8 cellular contexts compared by ENCODE assay signal in genomic region chr1:67686272-67687197, GRCh38. TPM values are rescaled to one million over a fixed set of nuclear protein-coding genes. Genes with fewer than 3 reads are reported as not detected.
A peak's percentile ranks its signal among the peaks of the same experiment; 100 is the strongest.
DNase-seq lines count a peak whose midpoint lies in the region; ATAC-seq and TF ChIP-seq lines count a peak whose summit lies in the region.

No MANE protein-coding gene starts in this region.

- no peaks in the 10 kb centered on the region for H3K27me3 ChIP-seq in BE2C

- ATAC-seq in GM19043 (IDR thresholded peaks at IDR 0.05; ENCODE audit: low read depth, unreplicated experiment): peak; percentile 21
- ATAC-seq in HG03378 (IDR thresholded peaks at IDR 0.05; ENCODE audit: unreplicated experiment): peak; percentile 35
- peak; percentile 42 for ATAC-seq in left lobe of liver

- peaks cover 9% of the 10 kb centered on the region; the same call in 1 of the 2 replicates for H3K4me1 ChIP-seq in BE2C

- TF ChIP-seq CTCF in BE2C (IDR thresholded peaks at IDR 0.05; ENCODE audit: low read depth, low read length): peak; percentile 6; the same call in 1 of the 2 replicates

- DNase-seq in BE2C (peak; percentile 75), NCI-H510A treated with DMSO at 0.1 percent for 48 hours (lab: John Stamatoyannopoulos, UW) (peak; percentile 84), dedifferentiated amniotic fluid mesenchymal stem cell (ENCODE audit: extremely low spot score) (peak; percentile 94), left lobe of liver (ENCODE audit: low spot score) (peak; percentile 82)
- DNase-seq in activated CD4-positive, alpha-beta T cell treated with anti-CD3 and anti-CD28 coated beads for 48 hours: peak; percentile 69
- peak; percentile 36 to 41 for DNase-seq in stimulated activated CD4-positive, alpha-beta T cell treated with anti-CD3 and anti-CD28 coated beads, Interleukin-2, amount 100 ng/mL, for 48 hours

- peaks cover 6% of the 10 kb centered on the region; the same call in 1 of the 2 replicates for H3K36me3 ChIP-seq in BE2C

- H3K4me3 ChIP-seq in BE2C (ENCODE audit: low read depth, low read length): peak overlapping the region; percentile 84

- H3K9me3 ChIP-seq in BE2C: no peaks in the 10 kb centered on the region

RNA-seq across cellular contexts. Expression of gene GADD45A, which starts 1.5 kb away (rescaled TPM):
- 64.4 TPM for polyA plus RNA-seq in BE2C (2012; ENCODE audit: insufficient read depth, insufficient read length, low read depth)
- total RNA-seq in left lobe of liver: 58.6 TPM

Comparison
In these comparisons a context has a peak if more than half of its experiments do, and no peak if none do; other contexts are left out.
1. Peak in every context shown above with its lines: DNase-seq, ATAC-seq and H3K4me3 ChIP-seq.
2. DNase-seq: peak in every context shown above with its lines; median percentile 94 in dedifferentiated amniotic fluid mesenchymal stem cell; 84 in NCI-H510A treated with DMSO at 0.1 percent for 48 hours; 82 in left lobe of liver; 75 in BE2C; 69 in activated CD4-positive, alpha-beta T cell treated with anti-CD3 and anti-CD28 coated beads for 48 hours; 38 in stimulated activated CD4-positive, alpha-beta T cell treated with anti-CD3 and anti-CD28 coated beads, Interleukin-2, amount 100 ng/mL, for 48 hours.